1 cellular context compared by ENCODE assay signal in the genomic region with DNA sequence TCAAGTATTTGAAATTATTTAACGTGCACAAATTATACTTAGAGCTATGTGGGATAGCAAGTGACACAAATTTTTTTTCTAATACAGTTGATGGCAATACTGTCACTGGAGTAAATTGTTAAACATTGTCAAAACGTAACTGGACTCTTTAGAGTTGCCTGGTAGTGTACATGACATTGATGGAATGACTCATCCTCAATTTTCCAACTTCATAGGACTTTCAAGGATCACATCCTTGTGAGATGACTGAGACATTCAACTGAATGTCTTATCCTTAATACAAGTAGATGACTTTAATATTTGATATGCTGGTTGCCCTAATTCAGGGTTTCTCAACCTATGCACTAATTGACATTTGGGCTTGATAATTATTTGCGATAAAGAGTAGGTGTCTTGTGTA.
TF ChIP-seq lines count a peak whose summit lies in the region.

No MANE protein-coding gene starts in this region.

TF ChIP-seq in IMR-90, 13 proteins besides CTCF, POLR2A, EP300 and RAD21:
- TF ChIP-seq FOS (IDR thresholded peaks at IDR 0.05; ENCODE audit: low read depth, low read length), result no peak
- no peak for TF ChIP-seq MXI1 (IDR thresholded peaks at IDR 0.05; ENCODE audit: borderline replicate concordance, low read depth, low read length)
- TF ChIP-seq NFE2L2 (IDR thresholded peaks at IDR 0.05; ENCODE audit: low read depth, low read length), result no peak
- no peak for TF ChIP-seq RFX5 (IDR thresholded peaks at IDR 0.05; ENCODE audit: low read depth, low read length)
- TF ChIP-seq, protein P1, sequence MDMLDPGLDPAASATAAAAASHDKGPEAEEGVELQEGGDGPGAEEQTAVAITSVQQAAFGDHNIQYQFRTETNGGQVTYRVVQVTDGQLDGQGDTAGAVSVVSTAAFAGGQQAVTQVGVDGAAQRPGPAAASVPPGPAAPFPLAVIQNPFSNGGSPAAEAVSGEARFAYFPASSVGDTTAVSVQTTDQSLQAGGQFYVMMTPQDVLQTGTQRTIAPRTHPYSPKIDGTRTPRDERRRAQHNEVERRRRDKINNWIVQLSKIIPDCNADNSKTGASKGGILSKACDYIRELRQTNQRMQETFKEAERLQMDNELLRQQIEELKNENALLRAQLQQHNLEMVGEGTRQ (IDR thresholded peaks at IDR 0.05; ENCODE audit: low read depth, low read length), result no peak
- no peak for TF ChIP-seq MAZ (IDR thresholded peaks at IDR 0.05; ENCODE audit: borderline replicate concordance, low read depth, low read length)
- TF ChIP-seq CHD1 (IDR thresholded peaks at IDR 0.05; ENCODE audit: low read depth, low read length), result no peak
- no peak for TF ChIP-seq RCOR1 (IDR thresholded peaks at IDR 0.05; ENCODE audit: insufficient replicate concordance, low read length)
- TF ChIP-seq, protein P2, sequence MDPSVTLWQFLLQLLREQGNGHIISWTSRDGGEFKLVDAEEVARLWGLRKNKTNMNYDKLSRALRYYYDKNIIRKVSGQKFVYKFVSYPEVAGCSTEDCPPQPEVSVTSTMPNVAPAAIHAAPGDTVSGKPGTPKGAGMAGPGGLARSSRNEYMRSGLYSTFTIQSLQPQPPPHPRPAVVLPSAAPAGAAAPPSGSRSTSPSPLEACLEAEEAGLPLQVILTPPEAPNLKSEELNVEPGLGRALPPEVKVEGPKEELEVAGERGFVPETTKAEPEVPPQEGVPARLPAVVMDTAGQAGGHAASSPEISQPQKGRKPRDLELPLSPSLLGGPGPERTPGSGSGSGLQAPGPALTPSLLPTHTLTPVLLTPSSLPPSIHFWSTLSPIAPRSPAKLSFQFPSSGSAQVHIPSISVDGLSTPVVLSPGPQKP (IDR thresholded peaks at IDR 0.05; ENCODE audit: borderline replicate concordance, low read depth, low read length), result no peak
- no peak for TF ChIP-seq CEBPB (IDR thresholded peaks at IDR 0.05; ENCODE audit: low read depth, low read length)
- no peak for TF ChIP-seq BHLHE40 (IDR thresholded peaks at IDR 0.05; ENCODE audit: low read depth, low read length)
- TF ChIP-seq MAFK (IDR thresholded peaks at IDR 0.05; ENCODE audit: low read depth, low read length), result no peak
- no peak for TF ChIP-seq SMC3 (IDR thresholded peaks at IDR 0.05; ENCODE audit: low read depth, low read length)
